ENCODE assay signal across 8 cellular contexts in genomic region chr11:72102946-72103753, GRCh38. TPM values are rescaled to one million over a fixed set of nuclear protein-coding genes. Genes with fewer than 3 reads are reported as not detected.
DNase-seq lines count a peak whose midpoint lies in the region; ATAC-seq and TF ChIP-seq lines count a peak whose summit lies in the region.

TSS of gene LAMTOR1 (minus strand) at chr11:72103297. CDS start at chr11:72103224, 73 bp downstream.

- peak within 1 kb of the TSS; percentile 98 for H3K4me3 Mint-ChIP-seq in activated naive CD8-positive, alpha-beta T cell

- H3K36me3 ChIP-seq in osteoblast (ENCODE audit: insufficient read depth, low read length) (peaks cover 29% of the 10 kb centered on the region), thoracic aorta (peaks cover 9% of the 10 kb centered on the region)

- H4K20me1 ChIP-seq in osteoblast (ENCODE audit: insufficient read depth, low read length): peaks cover 19% of the 10 kb centered on the region

- H3K27ac Mint-ChIP-seq in activated naive CD8-positive, alpha-beta T cell: peak within 1 kb of the TSS; percentile 97

- TF ChIP-seq CTCF in GM10248 (IDR thresholded peaks at IDR 0.05; ENCODE audit: control extremely low read depth, extremely low read depth, low read depth, missing control alignments) (no peak), osteoblast (IDR thresholded peaks at IDR 0.05; ENCODE audit: extremely low read depth, low read depth, low read length) (peak; percentile 49), thoracic aorta (IDR thresholded peaks at IDR 0.05) (peak; percentile 68)

- H3K4me2 ChIP-seq in osteoblast (ENCODE audit: insufficient read depth, low read length): peak within 1 kb of the TSS; percentile 99

- CTCF ChIA-PET in GM10248 (lab: Yijun Ruan, JAX): interaction anchor here (0.9 to 4.9 kb wide), 5 partner anchors 10 to 78 kb away, joined by 3 to 50 read pairs (median 8); no protein-coding TSS in a partner anchor

- no peaks in the 10 kb centered on the region for H3K27me3 Mint-ChIP-seq in activated naive CD8-positive, alpha-beta T cell

- H3K27ac ChIP-seq in osteoblast (ENCODE audit: low read depth, low read length) (peak within 1 kb of the TSS; percentile 95), thoracic aorta (peak within 1 kb of the TSS; percentile 91 to 92)

- H3K9me3 Mint-ChIP-seq in activated naive CD8-positive, alpha-beta T cell (ENCODE audit: low read depth): no peaks in the 10 kb centered on the region

- H3K4me1 Mint-ChIP-seq in activated naive CD8-positive, alpha-beta T cell (ENCODE audit: low read depth): peaks cover 45% of the 10 kb centered on the region

- peak; percentile 97 for DNase-seq in GM10248 (ENCODE audit: extremely low spot score)
- DNase-seq in NCI-H1105 (lab: John Stamatoyannopoulos, UW): peak; percentile 99
- DNase-seq in SKM-1 treated with dmso at 0.1 percent for 144 hours (lab: John Stamatoyannopoulos, UW; ENCODE audit: unreplicated experiment): peak; percentile 93
- peak; percentile 98 for DNase-seq in glomerular visceral epithelial cell (ENCODE audit: extremely low spot score)
- peak; percentile 99 for DNase-seq in osteoblast (ENCODE audit: insufficient read length, low spot score, missing footprints)
- DNase-seq in thoracic aorta (ENCODE audit: low spot score): peak; percentile 99

- H3K4me3 ChIP-seq in osteoblast (ENCODE audit: insufficient read depth, low read length) (peak within 1 kb of the TSS; percentile 96), thoracic aorta (peak within 1 kb of the TSS; percentile 90)

- H3K79me2 ChIP-seq in osteoblast (ENCODE audit: insufficient read depth, low read length): peaks cover 49% of the 10 kb centered on the region

- H3K4me1 ChIP-seq in osteoblast (ENCODE audit: insufficient read depth, low read length) (peaks cover 32% of the 10 kb centered on the region), thoracic aorta (ENCODE audit: control insufficient read depth in 1 of 2, low read depth in 2 of 2) (peaks cover 17 to 34% of the 10 kb centered on the region in 2 donors)

- H3K9me3 ChIP-seq in osteoblast (ENCODE audit: low read depth, low read length) (no peaks in the 10 kb centered on the region), thoracic aorta (no peaks in the 10 kb centered on the region)

- POLR2A ChIA-PET in GM10248 (lab: Yijun Ruan, JAX): interaction anchor here (1.0 kb wide), 1 partner anchor 12 kb away, joined by 3 read pairs; no protein-coding TSS in a partner anchor

- H3K36me3 Mint-ChIP-seq in activated naive CD8-positive, alpha-beta T cell: peaks cover 6% of the 10 kb centered on the region

- ATAC-seq in HG02610 (IDR thresholded peaks at IDR 0.05; ENCODE audit: unreplicated experiment): peak; percentile 88
- peak; percentile 99 for ATAC-seq in thoracic aorta (ENCODE audit: insufficient number of reproducible peaks, low FRiP score, low read depth)

- H2AFZ ChIP-seq in osteoblast (ENCODE audit: low read length): peak within 1 kb of the TSS; percentile 85

- no peaks in the 10 kb centered on the region for H3K27me3 ChIP-seq in osteoblast (ENCODE audit: insufficient read depth, low read length)
- no peaks in the 10 kb centered on the region for H3K27me3 ChIP-seq in thoracic aorta (replicated peaks; ENCODE audit: insufficient read depth)

RNA-seq across cellular contexts. Expression of gene LAMTOR1, which starts in this region (rescaled TPM):
- total RNA-seq in osteoblast (131 and 138 TPM in 2 replicates), thoracic aorta (10 to 100 TPM; 68.1 to 94.4 TPM)

Comparison
In these comparisons a context has a peak if more than half of its experiments do, and no peak if none do; other contexts are left out.
1. Peak in every context shown above with its lines: DNase-seq, ATAC-seq, H3K4me3 ChIP-seq and H3K27ac ChIP-seq.